In the genomic region with DNA sequence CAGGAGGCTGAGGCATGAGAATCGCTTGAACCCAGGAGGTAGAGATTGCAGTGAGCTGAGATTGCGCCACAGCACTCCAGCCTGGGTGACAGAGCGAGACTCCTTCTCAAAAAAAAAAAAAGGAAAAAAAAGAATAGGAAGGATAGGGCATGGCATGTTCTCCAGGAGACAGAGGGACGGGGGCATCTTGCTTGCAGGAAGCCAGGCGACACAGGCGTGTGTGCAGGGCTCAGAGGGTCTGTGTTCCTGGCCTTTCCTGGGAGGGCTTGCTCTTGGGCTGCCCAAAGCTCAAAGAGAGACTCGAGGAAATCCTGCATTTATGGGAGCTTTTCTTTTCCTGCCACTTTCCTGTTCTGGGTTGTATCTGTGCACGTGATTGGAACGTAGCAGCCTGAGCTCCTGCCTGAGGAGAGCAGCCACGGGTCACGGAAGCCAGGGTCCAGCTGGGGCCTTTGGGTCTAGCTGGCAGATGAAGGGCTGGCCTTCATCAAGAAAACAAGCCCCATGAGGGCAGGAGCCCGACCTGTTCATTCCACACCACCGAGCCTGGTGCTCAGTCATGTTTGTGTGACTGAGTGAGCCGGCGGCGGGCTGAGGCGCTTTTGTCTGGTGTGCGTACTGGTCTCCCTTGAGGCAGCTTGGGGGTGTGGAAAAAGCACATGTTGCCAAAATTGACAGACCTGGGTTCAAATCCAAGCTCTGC, we compare ENCODE assay signal across 1 cellular context.
A peak's percentile ranks its signal among the peaks of the same experiment; 100 is the strongest.
TF ChIP-seq lines count a peak whose summit lies in the region.

No MANE protein-coding gene starts in this region.

TF ChIP-seq in K562, 482 proteins besides CTCF, POLR2A, EP300 and RAD21:
- TF ChIP-seq, protein P1, sequence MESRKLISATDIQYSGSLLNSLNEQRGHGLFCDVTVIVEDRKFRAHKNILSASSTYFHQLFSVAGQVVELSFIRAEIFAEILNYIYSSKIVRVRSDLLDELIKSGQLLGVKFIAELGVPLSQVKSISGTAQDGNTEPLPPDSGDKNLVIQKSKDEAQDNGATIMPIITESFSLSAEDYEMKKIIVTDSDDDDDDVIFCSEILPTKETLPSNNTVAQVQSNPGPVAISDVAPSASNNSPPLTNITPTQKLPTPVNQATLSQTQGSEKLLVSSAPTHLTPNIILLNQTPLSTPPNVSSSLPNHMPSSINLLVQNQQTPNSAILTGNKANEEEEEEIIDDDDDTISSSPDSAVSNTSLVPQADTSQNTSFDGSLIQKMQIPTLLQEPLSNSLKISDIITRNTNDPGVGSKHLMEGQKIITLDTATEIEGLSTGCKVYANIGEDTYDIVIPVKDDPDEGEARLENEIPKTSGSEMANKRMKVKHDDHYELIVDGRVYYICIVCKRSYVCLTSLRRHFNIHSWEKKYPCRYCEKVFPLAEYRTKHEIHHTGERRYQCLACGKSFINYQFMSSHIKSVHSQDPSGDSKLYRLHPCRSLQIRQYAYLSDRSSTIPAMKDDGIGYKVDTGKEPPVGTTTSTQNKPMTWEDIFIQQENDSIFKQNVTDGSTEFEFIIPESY (CRISPR knock-in tag; IDR thresholded peaks at IDR 0.05) = peak; percentile 83
- TF ChIP-seq IFI16 (CRISPR knock-in tag; IDR thresholded peaks at IDR 0.05) = no peak
- peak; percentile 59 for TF ChIP-seq ZNF316 (IDR thresholded peaks at IDR 0.05)
TF ChIP-seq in K562: peak in this region for 2.
